In the genomic region with DNA sequence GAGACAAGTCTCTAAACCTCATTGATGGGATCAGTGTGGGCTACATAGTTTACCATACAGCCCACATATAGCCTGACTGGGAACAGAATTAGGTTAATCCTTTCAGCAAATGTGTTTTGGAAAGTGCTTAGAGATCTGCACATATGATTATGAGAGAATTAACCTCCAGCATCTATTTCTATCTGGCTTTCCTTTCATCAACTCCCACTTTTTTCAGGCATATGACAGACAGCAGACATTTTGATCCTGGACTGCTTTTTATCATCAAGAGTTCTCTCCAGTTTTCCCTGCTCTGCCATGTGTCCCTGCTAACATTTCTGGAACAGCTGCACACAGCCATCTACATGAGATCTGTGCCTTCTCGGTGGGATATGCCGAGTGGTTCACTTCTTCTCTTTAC, we compare ENCODE assay signal across 27 cellular contexts.
"Had no signal": no experiment of that assay in that cellular context is flagged by ENCODE, and none has a peak within 500 bp of the region (broad histone marks: within the 10 kb centered on the region; RNA-seq: fewer than 3 reads in every experiment).

No MANE protein-coding gene starts in this region.

- FAIRE-seq: astrocyte had no signal

- H3K4me1 ChIP-seq: esophagus muscularis mucosa, foreskin keratinocyte, gastrocnemius medialis, heart left ventricle had no signal

- H3K27me3 ChIP-seq: esophagus muscularis mucosa, foreskin keratinocyte, gastrocnemius medialis, heart left ventricle had no signal

- H3K27ac ChIP-seq: esophagus muscularis mucosa, foreskin keratinocyte, gastrocnemius medialis, heart left ventricle had no signal

- H3K36me3 ChIP-seq: esophagus muscularis mucosa, gastrocnemius medialis, heart left ventricle had no signal

- ATAC-seq: activated CD4-positive, alpha-beta T cell treated with anti-CD3 and anti-CD28 coated beads for 36 hours; activated T-cell treated with anti-CD3 and anti-CD28 coated beads, Interleukin-2, amount 50 U/mL, for 72 hours; effector memory CD8-positive, alpha-beta T cell; foreskin keratinocyte; gastrocnemius medialis; heart left ventricle had no signal

- H3K4me3 ChIP-seq: esophagus muscularis mucosa, gastrocnemius medialis, heart left ventricle had no signal

- H3K9me3 ChIP-seq: esophagus muscularis mucosa, gastrocnemius medialis, heart left ventricle had no signal

- DNase-seq: activated CD4-positive, alpha-beta memory T cell treated with anti-CD3 and anti-CD28 coated beads, Interleukin-2, amount 10 ng/mL, durations not matched to agents 7 days and 5 days; activated CD4-positive, alpha-beta T cell treated with anti-CD3 and anti-CD28 coated beads for 36 hours; activated CD4-positive, alpha-beta T cell treated with anti-CD3 and anti-CD28 coated beads, Interleukin-2, amount 10 ng/mL, durations not matched to agents 24 days and 14 days; activated CD4-positive, alpha-beta T cell treated with anti-CD3 and anti-CD28 coated beads, Interleukin-2, amount 50 U/mL, for 4 hours; activated CD4-positive, CD25-positive, alpha-beta regulatory T cell; activated CD4-positive, CD25-positive, alpha-beta regulatory T cell treated with anti-CD3 and anti-CD28 coated beads, Interleukin-2, amount 50 U/mL, for 72 hours; activated CD8-positive, alpha-beta memory T cell treated with anti-CD3 and anti-CD28 coated beads, Interleukin-2, amount 50 U/mL, for 48 hours; activated gamma-delta T cell; activated naive CD4-positive, alpha-beta T cell; activated naive CD4-positive, alpha-beta T cell treated with anti-CD3 and anti-CD28 coated beads, Interleukin-2, amount 50 U/mL, for 16 hours; activated T-cell treated with anti-CD3 and anti-CD28 coated beads for 4 hours; activated T-cell treated with anti-CD3 and anti-CD28 coated beads, Interleukin-2, amount 50 U/mL, for 24 hours; activated T-cell treated with anti-CD3 and anti-CD28 coated beads, Interleukin-2, amount 50 U/mL, for 72 hours; amniotic stem cell; anterior cingulate cortex; cortex of kidney; dermis blood vessel endothelial cell; effector CD4-positive, alpha-beta T cell; effector memory CD8-positive, alpha-beta T cell; erythroblast; foreskin keratinocyte; gastrocnemius medialis; glutamatergic neuron; heart left ventricle; T-helper 2 cell had no signal
